8 cellular contexts compared by ENCODE assay signal in the genomic region with DNA sequence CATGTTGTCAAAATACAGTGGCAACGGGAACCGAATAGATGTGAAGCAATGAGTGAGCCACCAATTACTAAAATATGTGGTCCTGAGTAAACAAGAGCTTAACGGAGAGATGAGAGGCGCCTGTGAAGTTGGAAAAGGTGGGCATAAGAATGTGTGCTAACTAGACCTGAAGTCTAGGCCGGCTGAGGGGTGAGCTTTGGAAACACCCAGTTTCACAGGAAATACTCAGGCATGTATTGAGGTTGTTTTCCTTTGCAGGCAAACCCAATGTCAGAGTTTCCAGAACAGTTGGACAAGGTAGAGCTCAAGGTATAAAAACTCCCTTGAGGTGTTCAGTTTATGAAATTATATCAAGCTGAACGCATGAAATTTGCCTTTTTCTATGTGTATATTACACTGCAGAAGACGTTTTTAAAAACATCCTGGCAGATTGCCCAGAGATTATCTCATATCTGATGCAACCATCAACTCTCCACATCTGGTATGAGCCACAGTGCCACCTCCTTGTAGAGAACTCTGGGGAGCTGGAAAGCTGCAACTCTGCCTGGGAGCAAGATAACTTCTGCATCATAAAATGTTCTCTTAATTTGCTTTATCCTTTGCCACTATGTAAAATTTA. TPM values are rescaled to one million over a fixed set of nuclear protein-coding genes. Genes with fewer than 3 reads are reported as not detected.
DNase-seq lines count a peak whose midpoint lies in the region; ATAC-seq and TF ChIP-seq lines count a peak whose summit lies in the region.

No MANE protein-coding gene starts in this region.

- no peaks in the 10 kb centered on the region for H3K27me3 Mint-ChIP-seq in activated T-cell treated with anti-CD3 and anti-CD28 coated beads, Interleukin-2, amount 50 U/mL, for 72 hours (ENCODE audit: low read depth)
- H3K27me3 Mint-ChIP-seq in activated naive CD8-positive, alpha-beta T cell treated with anti-CD3 and anti-CD28 coated beads, Interleukin-2, amount 50 U/mL, for 24 hours = no peaks in the 10 kb centered on the region
- no peaks in the 10 kb centered on the region for H3K27me3 Mint-ChIP-seq in osteocyte (ENCODE audit: unreplicated experiment)
- no peaks in the 10 kb centered on the region for H3K27me3 Mint-ChIP-seq in activated T-cell treated with anti-CD3 and anti-CD28 coated beads, Interleukin-2, amount 50 U/mL, for 4 hours (ENCODE audit: low read depth)

- peak overlapping the region; percentile 10 for H3K27ac Mint-ChIP-seq in activated T-cell treated with anti-CD3 and anti-CD28 coated beads, Interleukin-2, amount 50 U/mL, for 72 hours
- peak overlapping the region; percentile 64 for H3K27ac Mint-ChIP-seq in activated naive CD8-positive, alpha-beta T cell treated with anti-CD3 and anti-CD28 coated beads, Interleukin-2, amount 50 U/mL, for 24 hours
- peak overlapping the region; percentile 76 for H3K27ac Mint-ChIP-seq in osteocyte (ENCODE audit: unreplicated experiment)

- peak overlapping the region; percentile 44 to 59 for H3K4me3 Mint-ChIP-seq in activated T-cell treated with anti-CD3 and anti-CD28 coated beads, Interleukin-2, amount 50 U/mL, for 72 hours
- H3K4me3 Mint-ChIP-seq in activated naive CD8-positive, alpha-beta T cell treated with anti-CD3 and anti-CD28 coated beads, Interleukin-2, amount 50 U/mL, for 24 hours = no peak overlapping the region
- no peak overlapping the region for H3K4me3 Mint-ChIP-seq in osteocyte (ENCODE audit: unreplicated experiment)
- H3K4me3 Mint-ChIP-seq in activated T-cell treated with anti-CD3 and anti-CD28 coated beads, Interleukin-2, amount 50 U/mL, for 4 hours = no peak overlapping the region

- no peaks in the 10 kb centered on the region for H3K36me3 Mint-ChIP-seq in activated T-cell treated with anti-CD3 and anti-CD28 coated beads, Interleukin-2, amount 50 U/mL, for 72 hours (ENCODE audit: insufficient read depth in 2 of 2)
- H3K36me3 Mint-ChIP-seq in activated naive CD8-positive, alpha-beta T cell treated with anti-CD3 and anti-CD28 coated beads, Interleukin-2, amount 50 U/mL, for 24 hours (ENCODE audit: low read depth) = no peaks in the 10 kb centered on the region
- no peaks in the 10 kb centered on the region for H3K36me3 Mint-ChIP-seq in osteocyte (ENCODE audit: unreplicated experiment)
- no peaks in the 10 kb centered on the region for H3K36me3 Mint-ChIP-seq in activated T-cell treated with anti-CD3 and anti-CD28 coated beads, Interleukin-2, amount 50 U/mL, for 4 hours (ENCODE audit: insufficient read depth)

- DNase-seq in activated T-cell treated with anti-CD3 and anti-CD28 coated beads, Interleukin-2, amount 50 U/mL, for 72 hours = peak; percentile 38 to 40
- no peak for DNase-seq in activated T-cell treated with anti-CD3 and anti-CD28 coated beads, Interleukin-2, amount 50 U/mL, for 1 hour
- peak; percentile 36 for DNase-seq in NCI-H2107 (lab: John Stamatoyannopoulos, UW)
- no peak for DNase-seq in activated naive CD8-positive, alpha-beta T cell treated with anti-CD3 and anti-CD28 coated beads, Interleukin-2, amount 50 U/mL, for 24 hours
- no peak for DNase-seq in osteocyte (ENCODE audit: extremely low spot score, unreplicated experiment)
- no peak for DNase-seq in activated T-cell treated with anti-CD3 and anti-CD28 coated beads, Interleukin-2, amount 50 U/mL, for 4 hours

- peak; percentile 10 to 29 for ATAC-seq in activated T-cell treated with anti-CD3 and anti-CD28 coated beads, Interleukin-2, amount 50 U/mL, for 72 hours (replicated peaks in 1 of 2)
- peak; percentile 7 for ATAC-seq in activated naive CD8-positive, alpha-beta T cell treated with anti-CD3 and anti-CD28 coated beads, Interleukin-2, amount 50 U/mL, for 24 hours
- ATAC-seq in HG03378 (IDR thresholded peaks at IDR 0.05; ENCODE audit: unreplicated experiment) (no peak), HG03135 (IDR thresholded peaks at IDR 0.05; ENCODE audit: unreplicated experiment) (no peak)
- ATAC-seq in activated T-cell treated with anti-CD3 and anti-CD28 coated beads, Interleukin-2, amount 50 U/mL, for 4 hours = no peak

- TF ChIP-seq CTCF in osteocyte (IDR thresholded peaks at IDR 0.05) = peak; percentile 33

- peaks cover 29% of the 10 kb centered on the region for H3K4me1 Mint-ChIP-seq in activated T-cell treated with anti-CD3 and anti-CD28 coated beads, Interleukin-2, amount 50 U/mL, for 72 hours (ENCODE audit: low read depth)
- H3K4me1 Mint-ChIP-seq in activated naive CD8-positive, alpha-beta T cell treated with anti-CD3 and anti-CD28 coated beads, Interleukin-2, amount 50 U/mL, for 24 hours = peaks cover 20% of the 10 kb centered on the region
- peaks cover 28% of the 10 kb centered on the region for H3K4me1 Mint-ChIP-seq in osteocyte (ENCODE audit: unreplicated experiment)
- H3K4me1 Mint-ChIP-seq in activated T-cell treated with anti-CD3 and anti-CD28 coated beads, Interleukin-2, amount 50 U/mL, for 4 hours (ENCODE audit: low read depth) = peaks cover 18% of the 10 kb centered on the region

- H3K9me3 Mint-ChIP-seq in activated T-cell treated with anti-CD3 and anti-CD28 coated beads, Interleukin-2, amount 50 U/mL, for 72 hours = no peaks in the 10 kb centered on the region
- no peaks in the 10 kb centered on the region for H3K9me3 Mint-ChIP-seq in activated naive CD8-positive, alpha-beta T cell treated with anti-CD3 and anti-CD28 coated beads, Interleukin-2, amount 50 U/mL, for 24 hours
- no peaks in the 10 kb centered on the region for H3K9me3 Mint-ChIP-seq in osteocyte (ENCODE audit: unreplicated experiment)
- H3K9me3 Mint-ChIP-seq in activated T-cell treated with anti-CD3 and anti-CD28 coated beads, Interleukin-2, amount 50 U/mL, for 4 hours = no peaks in the 10 kb centered on the region

RNA-seq across cellular contexts. Expression of a gene that starts 3.9 kb away (rescaled TPM):
- 1 to 10 TPM; 6.0 to 7.3 TPM for total RNA-seq in activated T-cell treated with anti-CD3 and anti-CD28 coated beads, Interleukin-2, amount 50 U/mL, for 72 hours
- total RNA-seq in osteocyte = 14.7 and 15.4 TPM in 2 replicates
- 1 to 10 TPM; 2.3 to 3.6 (median 2.4) TPM for total RNA-seq in activated T-cell treated with anti-CD3 and anti-CD28 coated beads, Interleukin-2, amount 50 U/mL, for 4 hours

Comparison
In these comparisons a context has a peak if more than half of its experiments do, and no peak if none do; other contexts are left out.
1. ATAC-seq: peak in activated T-cell treated with anti-CD3 and anti-CD28 coated beads, Interleukin-2, amount 50 U/mL, for 72 hours (2 of 2) and activated naive CD8-positive, alpha-beta T cell treated with anti-CD3 and anti-CD28 coated beads, Interleukin-2, amount 50 U/mL, for 24 hours (single experiment); none in HG03378 (single experiment), HG03135 (single experiment) and activated T-cell treated with anti-CD3 and anti-CD28 coated beads, Interleukin-2, amount 50 U/mL, for 4 hours (0 of 2).
2. DNase-seq: peak in activated T-cell treated with anti-CD3 and anti-CD28 coated beads, Interleukin-2, amount 50 U/mL, for 72 hours (2 of 2) and NCI-H2107 (single experiment); none in activated T-cell treated with anti-CD3 and anti-CD28 coated beads, Interleukin-2, amount 50 U/mL, for 1 hour (single experiment), activated naive CD8-positive, alpha-beta T cell treated with anti-CD3 and anti-CD28 coated beads, Interleukin-2, amount 50 U/mL, for 24 hours (single experiment), osteocyte (single experiment) and activated T-cell treated with anti-CD3 and anti-CD28 coated beads, Interleukin-2, amount 50 U/mL, for 4 hours (single experiment).
3. H3K4me3 Mint-ChIP-seq: peak in activated T-cell treated with anti-CD3 and anti-CD28 coated beads, Interleukin-2, amount 50 U/mL, for 72 hours (2 of 2); none in activated naive CD8-positive, alpha-beta T cell treated with anti-CD3 and anti-CD28 coated beads, Interleukin-2, amount 50 U/mL, for 24 hours (single experiment), osteocyte (single experiment) and activated T-cell treated with anti-CD3 and anti-CD28 coated beads, Interleukin-2, amount 50 U/mL, for 4 hours (single experiment).
4. H3K27ac Mint-ChIP-seq: peak in every context shown above with its lines; median percentile 76 in osteocyte; 64 in activated naive CD8-positive, alpha-beta T cell treated with anti-CD3 and anti-CD28 coated beads, Interleukin-2, amount 50 U/mL, for 24 hours; 10 in activated T-cell treated with anti-CD3 and anti-CD28 coated beads, Interleukin-2, amount 50 U/mL, for 72 hours.